Comparison of ENCODE assay signal across 31 cellular contexts in genomic region chr12:83933615-83934014, GRCh38.
"Had no signal": no experiment of that assay in that cellular context is flagged by ENCODE, and none has a peak within 500 bp of the region (broad histone marks: within the 10 kb centered on the region; RNA-seq: fewer than 3 reads in every experiment).

No MANE protein-coding gene starts in this region.

- H3K36me3 ChIP-seq: WERI-Rb-1 had no signal

- ATAC-seq: activated CD4-positive, alpha-beta T cell treated with anti-CD3 and anti-CD28 coated beads for 36 hours; activated CD4-positive, CD25-positive, alpha-beta regulatory T cell treated with anti-CD3 and anti-CD28 coated beads, Interleukin-2, amount 50 U/mL, for 24 hours; activated CD8-positive, alpha-beta memory T cell treated with anti-CD3 and anti-CD28 coated beads, Interleukin-2, amount 10 ng/mL, durations not matched to agents 7 days and 5 days; activated CD8-positive, alpha-beta T cell treated with anti-CD3 and anti-CD28 coated beads for 36 hours; activated CD8-positive, alpha-beta T cell treated with anti-CD3 and anti-CD28 coated beads, Interleukin-2, amount 10 ng/mL, durations not matched to agents 7 days and 5 days; T-helper 17 cell; WTC11 had no signal

- H3K27ac ChIP-seq: VCaP, WERI-Rb-1 had no signal

- DNase-seq: activated B cell treated with CpG ODN at 0.5 μM for 24 hours; activated CD4-positive, alpha-beta memory T cell treated with anti-CD3 and anti-CD28 coated beads for 36 hours; activated CD4-positive, alpha-beta memory T cell treated with anti-CD3 and anti-CD28 coated beads, Interleukin-2, amount 10 ng/mL, durations not matched to agents 7 days and 5 days; activated CD4-positive, alpha-beta T cell treated with anti-CD3 and anti-CD28 coated beads for 1 hour; activated CD4-positive, alpha-beta T cell treated with anti-CD3 and anti-CD28 coated beads for 36 hours; activated CD4-positive, alpha-beta T cell treated with anti-CD3 and anti-CD28 coated beads for 4 hours; activated CD4-positive, alpha-beta T cell treated with anti-CD3 and anti-CD28 coated beads for 48 hours; activated CD4-positive, alpha-beta T cell treated with anti-CD3 and anti-CD28 coated beads, Interleukin-2, amount 10 ng/mL, durations not matched to agents 24 days and 14 days; activated CD4-positive, alpha-beta T cell treated with anti-CD3 and anti-CD28 coated beads, Interleukin-2, amount 10 ng/mL, durations not matched to agents 7 days and 5 days; activated CD4-positive, alpha-beta T cell treated with anti-CD3 and anti-CD28 coated beads, Interleukin-2, amount 50 U/mL, for 1 hour; activated CD4-positive, alpha-beta T cell treated with anti-CD3 and anti-CD28 coated beads, Interleukin-2, amount 50 U/mL, for 4 hours; activated CD4-positive, alpha-beta T cell treated with anti-CD3 and anti-CD28 coated beads, Interleukin-2, amount 50 U/mL, for 48 hours; activated CD4-positive, CD25-positive, alpha-beta regulatory T cell; activated CD4-positive, CD25-positive, alpha-beta regulatory T cell treated with anti-CD3 and anti-CD28 coated beads, Interleukin-2, amount 50 U/mL, for 72 hours; activated CD8-positive, alpha-beta memory T cell treated with anti-CD3 and anti-CD28 coated beads for 24 hours; activated CD8-positive, alpha-beta memory T cell treated with anti-CD3 and anti-CD28 coated beads, Interleukin-2, amount 10 ng/mL, durations not matched to agents 7 days and 5 days; activated CD8-positive, alpha-beta memory T cell treated with anti-CD3 and anti-CD28 coated beads, Interleukin-2, amount 50 U/mL, for 4 hours; activated CD8-positive, alpha-beta memory T cell treated with anti-CD3 and anti-CD28 coated beads, Interleukin-2, amount 50 U/mL, for 48 hours; activated CD8-positive, alpha-beta T cell treated with anti-CD3 and anti-CD28 coated beads for 36 hours; activated CD8-positive, alpha-beta T cell treated with anti-CD3 and anti-CD28 coated beads, Interleukin-2, amount 10 ng/mL, durations not matched to agents 7 days and 5 days; activated T-cell treated with anti-CD3 and anti-CD28 coated beads for 4 hours; T-helper 1 cell; T-helper 17 cell; T-helper 2 cell; T-helper 9 cell; T1000; WERI-Rb-1 had no signal

- FAIRE-seq: TTC549 had no signal
